In the genomic region with DNA sequence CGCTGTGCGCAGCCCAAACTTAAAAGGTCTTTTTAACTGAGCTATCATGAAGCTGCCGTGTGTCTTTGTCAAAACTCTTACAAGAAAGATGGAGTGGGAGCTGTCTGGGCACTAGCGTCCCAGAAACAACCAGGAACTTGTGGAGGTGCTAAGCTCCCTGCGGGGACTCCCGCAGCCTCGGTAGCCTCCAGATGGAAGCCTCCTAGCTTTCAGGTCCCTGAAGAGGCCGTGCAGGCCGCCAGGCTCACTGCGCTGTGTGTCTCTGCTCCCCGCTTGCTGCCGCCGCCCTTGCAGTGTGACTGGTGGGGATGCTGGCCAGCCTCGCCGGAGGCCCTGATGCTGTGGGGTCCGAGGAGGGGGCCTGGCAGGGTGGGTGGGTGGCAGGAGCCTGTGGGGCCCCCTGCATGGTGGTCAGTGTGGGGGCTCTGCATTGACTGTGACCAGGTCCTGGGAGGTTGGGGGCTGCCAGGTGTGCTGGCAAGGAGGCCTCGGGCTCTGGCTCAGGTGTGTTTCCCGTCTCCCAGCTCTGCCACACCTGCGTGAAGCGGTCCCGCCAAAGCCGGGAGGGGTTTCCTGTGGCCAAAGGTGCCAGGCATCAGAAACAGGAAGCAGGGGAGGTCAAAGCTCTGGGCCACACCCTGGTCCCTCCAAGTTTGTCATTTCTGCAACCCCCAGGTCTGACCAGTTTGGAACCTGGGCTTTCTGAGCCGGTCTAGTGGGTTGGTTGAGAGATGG, we compare ENCODE assay signal across 1 cellular context.
TF ChIP-seq lines count a peak whose summit lies in the region.

No MANE protein-coding gene starts in this region.

TF ChIP-seq in liver, 16 proteins besides CTCF, POLR2A, EP300 and RAD21 (continued from another document):
- TF ChIP-seq, protein P1, sequence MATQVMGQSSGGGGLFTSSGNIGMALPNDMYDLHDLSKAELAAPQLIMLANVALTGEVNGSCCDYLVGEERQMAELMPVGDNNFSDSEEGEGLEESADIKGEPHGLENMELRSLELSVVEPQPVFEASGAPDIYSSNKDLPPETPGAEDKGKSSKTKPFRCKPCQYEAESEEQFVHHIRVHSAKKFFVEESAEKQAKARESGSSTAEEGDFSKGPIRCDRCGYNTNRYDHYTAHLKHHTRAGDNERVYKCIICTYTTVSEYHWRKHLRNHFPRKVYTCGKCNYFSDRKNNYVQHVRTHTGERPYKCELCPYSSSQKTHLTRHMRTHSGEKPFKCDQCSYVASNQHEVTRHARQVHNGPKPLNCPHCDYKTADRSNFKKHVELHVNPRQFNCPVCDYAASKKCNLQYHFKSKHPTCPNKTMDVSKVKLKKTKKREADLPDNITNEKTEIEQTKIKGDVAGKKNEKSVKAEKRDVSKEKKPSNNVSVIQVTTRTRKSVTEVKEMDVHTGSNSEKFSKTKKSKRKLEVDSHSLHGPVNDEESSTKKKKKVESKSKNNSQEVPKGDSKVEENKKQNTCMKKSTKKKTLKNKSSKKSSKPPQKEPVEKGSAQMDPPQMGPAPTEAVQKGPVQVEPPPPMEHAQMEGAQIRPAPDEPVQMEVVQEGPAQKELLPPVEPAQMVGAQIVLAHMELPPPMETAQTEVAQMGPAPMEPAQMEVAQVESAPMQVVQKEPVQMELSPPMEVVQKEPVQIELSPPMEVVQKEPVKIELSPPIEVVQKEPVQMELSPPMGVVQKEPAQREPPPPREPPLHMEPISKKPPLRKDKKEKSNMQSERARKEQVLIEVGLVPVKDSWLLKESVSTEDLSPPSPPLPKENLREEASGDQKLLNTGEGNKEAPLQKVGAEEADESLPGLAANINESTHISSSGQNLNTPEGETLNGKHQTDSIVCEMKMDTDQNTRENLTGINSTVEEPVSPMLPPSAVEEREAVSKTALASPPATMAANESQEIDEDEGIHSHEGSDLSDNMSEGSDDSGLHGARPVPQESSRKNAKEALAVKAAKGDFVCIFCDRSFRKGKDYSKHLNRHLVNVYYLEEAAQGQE (IDR thresholded peaks at IDR 0.05): no peak
- TF ChIP-seq HNF4G (IDR thresholded peaks at IDR 0.05): no peak
